8 cellular contexts compared by ENCODE assay signal in the genomic region with DNA sequence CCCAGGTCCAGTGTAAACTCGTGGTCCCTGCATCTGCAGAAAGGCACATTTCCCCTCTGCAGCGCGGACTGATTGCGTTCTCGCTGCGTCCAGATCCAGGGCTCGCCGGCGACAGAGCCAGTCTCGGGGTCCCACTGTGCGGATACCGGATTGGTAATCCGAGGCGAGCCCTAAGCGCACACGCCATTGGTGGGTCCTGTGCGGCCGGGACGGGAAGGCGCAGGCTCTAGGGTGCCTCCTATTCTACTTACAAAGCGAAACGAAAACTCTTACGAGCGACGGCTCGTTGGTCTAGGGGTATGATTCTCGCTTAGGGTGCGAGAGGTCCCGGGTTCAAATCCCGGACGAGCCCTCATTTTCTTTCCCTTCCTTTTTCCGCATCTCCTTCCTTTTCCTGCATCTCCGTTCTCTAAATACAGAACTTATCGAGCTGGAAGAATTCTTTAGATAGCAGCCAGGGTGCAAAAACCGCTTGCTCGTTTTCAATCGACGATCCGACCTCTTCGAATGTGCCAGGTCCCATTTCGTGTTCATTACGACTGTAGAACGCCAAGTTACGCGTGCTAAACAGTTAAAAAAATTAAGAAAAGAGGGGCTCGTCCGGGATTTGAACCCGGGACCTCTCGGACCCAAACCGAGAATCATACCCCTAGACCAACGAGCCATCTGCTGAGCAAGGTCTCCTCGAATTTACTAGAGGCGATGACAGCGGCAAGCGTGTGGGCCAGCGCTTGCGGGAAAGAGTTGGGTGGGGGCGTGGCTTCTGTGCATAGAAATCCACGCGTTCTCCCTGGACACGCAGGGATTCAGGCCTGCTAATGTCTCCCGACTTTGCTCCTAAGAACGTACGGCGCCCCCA. TPM values are rescaled to one million over a fixed set of nuclear protein-coding genes. Genes with fewer than 3 reads are reported as not detected.
DNase-seq lines count a peak whose midpoint lies in the region; ATAC-seq and TF ChIP-seq lines count a peak whose summit lies in the region.

No MANE protein-coding gene starts in this region.

- H3K36me3 Mint-ChIP-seq in nephron (ENCODE audit: low read depth): no peaks in the 10 kb centered on the region

- H3K4me3 Mint-ChIP-seq in nephron: peak overlapping the region; percentile 90 to 99 (median 96)

- peaks cover 5% of the 10 kb centered on the region for H3K4me1 Mint-ChIP-seq in nephron

- peak overlapping the region; percentile 39 to 71 (median 62) for H3K27ac Mint-ChIP-seq in nephron

- H3K9me3 Mint-ChIP-seq in nephron: no peaks in the 10 kb centered on the region

- peak overlapping the region; percentile 96 for H3K4me3 ChIP-seq in RWPE2 (ENCODE audit: severe bottlenecking)

- H3K27me3 Mint-ChIP-seq in nephron (ENCODE audit: low read depth): peaks cover 29% of the 10 kb centered on the region

- peak; percentile 84 for ATAC-seq in RWPE2 (ENCODE audit: low read depth)

- H3K36me3 ChIP-seq in RWPE2 (ENCODE audit: low read depth): no peaks in the 10 kb centered on the region

- peak overlapping the region; percentile 24 for H3K27ac ChIP-seq in RWPE2 (ENCODE audit: poor library complexity, severe bottlenecking)

- no peaks in the 10 kb centered on the region for H3K27me3 ChIP-seq in RWPE2 (ENCODE audit: insufficient read depth, poor library complexity, severe bottlenecking)

- TF ChIP-seq CTCF in RWPE2 (IDR thresholded peaks at IDR 0.05; ENCODE audit: poor library complexity, severe bottlenecking) (no peak), nephron (IDR thresholded peaks at IDR 0.05; ENCODE audit: unreplicated experiment in 3 of 3) (no peak)

- no peaks in the 10 kb centered on the region for H3K4me1 ChIP-seq in RWPE2 (ENCODE audit: insufficient read depth, poor library complexity, severe bottlenecking)

- no peaks in the 10 kb centered on the region for H3K9me3 ChIP-seq in RWPE2 (ENCODE audit: severe bottlenecking)

- DNase-seq in ELF-1 (ENCODE audit: low read depth, low spot score) (peak; percentile 98), GOT3 (lab: John Stamatoyannopoulos, UW) (peak; percentile 56), LHCN-M2 (ENCODE audit: low read depth) (peak; percentile 89), RWPE2 (ENCODE audit: low spot score) (no peak), fibroblast of the conjunctiva (ENCODE audit: low read depth) (peak; percentile 88)
- peak; percentile 85 for DNase-seq in activated effector memory CD4-positive, alpha-beta T cell treated with Interleukin-2 at 50 U/mL for 16 hours
- peak; percentile 80 for DNase-seq in stimulated activated naive CD4-positive, alpha-beta T cell treated with Interleukin-2 at 50 U/mL for 16 hours (lab: John Stamatoyannopoulos, UW)

RNA-seq across cellular contexts. Expression of a gene that starts 29.2 kb away (rescaled TPM):
- total RNA-seq in LHCN-M2 (2014; rRNA removed): 0.06 TPM in 1 of 2 replicates, not detected in the other
- polyA plus RNA-seq in LHCN-M2 (2012): not detected
